ENCODE assay signal across 2 cellular contexts in the genomic region with DNA sequence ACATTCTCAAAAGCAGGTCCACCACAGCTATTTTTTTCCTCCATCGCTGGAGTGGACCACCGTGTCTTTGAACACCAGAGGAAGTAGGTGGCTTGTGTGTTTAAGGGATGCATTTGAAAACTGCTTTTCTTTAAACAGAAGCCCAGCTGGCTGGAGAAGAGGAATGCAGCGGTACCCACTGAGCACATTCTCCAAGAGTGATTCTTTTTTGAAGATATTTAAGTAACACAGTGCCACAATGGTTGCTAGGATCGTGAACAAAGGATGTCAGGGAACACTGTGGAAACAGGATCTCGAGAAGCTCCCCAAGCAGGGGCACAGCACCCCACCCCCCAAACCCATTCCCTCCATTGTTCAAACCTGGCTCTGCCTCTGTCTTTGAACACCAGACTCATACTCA.
TF ChIP-seq lines count a peak whose summit lies in the region.

No MANE protein-coding gene starts in this region.

TF ChIP-seq in A549, 52 proteins besides CTCF, POLR2A, EP300 and RAD21:
- no peak for TF ChIP-seq ZNF302 (CRISPR knock-in tag; IDR thresholded peaks at IDR 0.05)
- TF ChIP-seq GATA3 (IDR thresholded peaks at IDR 0.05; ENCODE audit: borderline replicate concordance), result no peak
- TF ChIP-seq NFE2L2 (conservative IDR thresholded peaks at IDR 0.05; ENCODE audit: low read length), result no peak
- TF ChIP-seq SMC3 (IDR thresholded peaks at IDR 0.05), result no peak
- TF ChIP-seq JUNB (IDR thresholded peaks at IDR 0.05), result no peak
- no peak for TF ChIP-seq TFCP2L1 (CRISPR knock-in tag; IDR thresholded peaks at IDR 0.05)
- no peak for TF ChIP-seq BHLHE40 (IDR thresholded peaks at IDR 0.05; ENCODE audit: low read depth, low read length)
- TF ChIP-seq CBX2 (IDR thresholded peaks at IDR 0.05; ENCODE audit: borderline replicate concordance, low read depth), result no peak
- TF ChIP-seq RCOR1 (IDR thresholded peaks at IDR 0.05; ENCODE audit: low read depth, low read length), result no peak
- no peak for TF ChIP-seq HOXB5 (CRISPR knock-in tag; IDR thresholded peaks at IDR 0.05)

TF ChIP-seq in SK-N-SH, 30 proteins besides CTCF, POLR2A, EP300 and RAD21:
- no peak for TF ChIP-seq NRF1 (IDR thresholded peaks at IDR 0.05; ENCODE audit: low read depth, low read length)
- TF ChIP-seq, protein P1, sequence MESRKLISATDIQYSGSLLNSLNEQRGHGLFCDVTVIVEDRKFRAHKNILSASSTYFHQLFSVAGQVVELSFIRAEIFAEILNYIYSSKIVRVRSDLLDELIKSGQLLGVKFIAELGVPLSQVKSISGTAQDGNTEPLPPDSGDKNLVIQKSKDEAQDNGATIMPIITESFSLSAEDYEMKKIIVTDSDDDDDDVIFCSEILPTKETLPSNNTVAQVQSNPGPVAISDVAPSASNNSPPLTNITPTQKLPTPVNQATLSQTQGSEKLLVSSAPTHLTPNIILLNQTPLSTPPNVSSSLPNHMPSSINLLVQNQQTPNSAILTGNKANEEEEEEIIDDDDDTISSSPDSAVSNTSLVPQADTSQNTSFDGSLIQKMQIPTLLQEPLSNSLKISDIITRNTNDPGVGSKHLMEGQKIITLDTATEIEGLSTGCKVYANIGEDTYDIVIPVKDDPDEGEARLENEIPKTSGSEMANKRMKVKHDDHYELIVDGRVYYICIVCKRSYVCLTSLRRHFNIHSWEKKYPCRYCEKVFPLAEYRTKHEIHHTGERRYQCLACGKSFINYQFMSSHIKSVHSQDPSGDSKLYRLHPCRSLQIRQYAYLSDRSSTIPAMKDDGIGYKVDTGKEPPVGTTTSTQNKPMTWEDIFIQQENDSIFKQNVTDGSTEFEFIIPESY (IDR thresholded peaks at IDR 0.05; ENCODE audit: borderline replicate concordance, low read depth), result no peak
- TF ChIP-seq FOXJ3 (CRISPR knock-in tag; IDR thresholded peaks at IDR 0.05), result no peak
- no peak for TF ChIP-seq FOXM1 (IDR thresholded peaks at IDR 0.05; ENCODE audit: low read depth)
- no peak for TF ChIP-seq RXRA (IDR thresholded peaks at IDR 0.05; ENCODE audit: borderline replicate concordance, low read depth)
- TF ChIP-seq EZH2phosphoT487 (IDR thresholded peaks at IDR 0.05; ENCODE audit: borderline replicate concordance, low read depth), result no peak
- TF ChIP-seq SMC3 (IDR thresholded peaks at IDR 0.05; ENCODE audit: low read depth, low read length), result no peak
- TF ChIP-seq TAF1 (IDR thresholded peaks at IDR 0.05; ENCODE audit: borderline replicate concordance, low read depth, low read length), result no peak
- no peak for TF ChIP-seq ELF1 (IDR thresholded peaks at IDR 0.05)
